16 cellular contexts compared by ENCODE assay signal in the genomic region with DNA sequence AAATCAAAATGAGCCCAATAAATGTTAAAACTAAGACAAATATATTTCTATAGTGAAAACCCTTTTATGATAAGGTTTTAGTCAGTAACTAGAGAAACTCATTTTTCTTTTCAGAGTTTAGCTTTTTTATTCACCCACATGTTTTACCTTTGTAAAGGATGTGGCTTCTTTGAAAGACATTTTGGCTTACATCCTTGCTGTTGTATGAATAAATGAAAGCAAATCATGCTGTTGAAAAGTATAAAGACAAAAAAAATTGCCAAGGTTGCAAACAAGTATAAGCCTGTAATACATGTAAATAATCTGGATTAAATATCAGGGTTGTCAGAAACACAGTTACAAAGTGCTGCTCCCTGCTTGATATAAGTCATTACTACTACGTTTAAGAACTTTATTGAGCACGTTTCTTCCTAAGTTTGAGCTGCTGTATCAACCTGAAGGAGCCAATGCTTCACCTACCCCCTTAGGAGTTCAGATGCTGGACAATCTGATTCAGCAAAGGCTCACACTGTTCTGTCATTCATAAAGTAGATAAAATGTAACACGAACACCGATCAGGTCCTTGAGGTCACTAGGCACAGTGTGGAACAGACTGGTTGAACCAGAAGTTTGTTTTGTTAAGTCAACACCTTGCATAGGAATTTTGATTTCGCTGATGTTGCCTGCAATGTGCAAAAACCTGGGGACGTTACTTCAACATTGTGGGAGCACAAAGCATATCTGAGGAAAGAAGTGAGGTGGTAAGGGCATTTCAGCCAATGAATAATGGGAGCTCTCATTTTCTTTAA.
DNase-seq lines count a peak whose midpoint lies in the region; ATAC-seq and TF ChIP-seq lines count a peak whose summit lies in the region.
"Had no signal": no experiment of that assay in that cellular context is flagged by ENCODE, and none has a peak within 500 bp of the region (broad histone marks: within the 10 kb centered on the region; RNA-seq: fewer than 3 reads in every experiment).

No MANE protein-coding gene starts in this region.

- peak overlapping the region; percentile 64 for H3K4me2 ChIP-seq in PC-9

- H3K27me3 Mint-ChIP-seq in activated CD8-positive, alpha-beta T cell treated with anti-CD3 and anti-CD28 coated beads, Interleukin-2, amount 10 ng/mL, durations not matched to agents 7 days and 5 days (ENCODE audit: low read depth): no peaks in the 10 kb centered on the region
- H3K27me3 Mint-ChIP-seq in activated CD8-positive, alpha-beta T cell treated with anti-CD3 and anti-CD28 coated beads for 36 hours: no peaks in the 10 kb centered on the region

- TF ChIP-seq CTCF in activated CD8-positive, alpha-beta T cell treated with anti-CD3 and anti-CD28 coated beads for 36 hours (IDR thresholded peaks at IDR 0.05): no peak
- TF ChIP-seq CTCF in PC-9 (conservative IDR thresholded peaks at IDR 0.05) (no peak), left lung (IDR thresholded peaks at IDR 0.05) (no peak)

- no peaks in the 10 kb centered on the region for H3K9me3 ChIP-seq in PC-9 (ENCODE audit: insufficient read depth, low read depth)
- H3K9me3 ChIP-seq in left lung: no peaks in the 10 kb centered on the region
- H3K9me3 ChIP-seq: SJSA1 had no signal

- no peaks in the 10 kb centered on the region for H3K36me3 ChIP-seq in PC-9 (ENCODE audit: low read depth)
- no peaks in the 10 kb centered on the region for H3K36me3 ChIP-seq in left lung
- H3K36me3 ChIP-seq: SJSA1 had no signal

- H3K4me3 Mint-ChIP-seq in activated CD8-positive, alpha-beta T cell treated with anti-CD3 and anti-CD28 coated beads, Interleukin-2, amount 10 ng/mL, durations not matched to agents 7 days and 5 days: no peak overlapping the region
- H3K4me3 Mint-ChIP-seq in activated CD8-positive, alpha-beta T cell treated with anti-CD3 and anti-CD28 coated beads for 36 hours: no peak overlapping the region
- H3K4me3 Mint-ChIP-seq: HFFc6 had no signal

- peak overlapping the region; percentile 16 for H3K27ac Mint-ChIP-seq in activated CD8-positive, alpha-beta T cell treated with anti-CD3 and anti-CD28 coated beads, Interleukin-2, amount 10 ng/mL, durations not matched to agents 7 days and 5 days
- H3K27ac Mint-ChIP-seq in activated CD8-positive, alpha-beta T cell treated with anti-CD3 and anti-CD28 coated beads for 36 hours: no peak overlapping the region
- H3K27ac Mint-ChIP-seq: HFFc6 had no signal

- H3K27me3 ChIP-seq in PC-9 (ENCODE audit: insufficient read depth, low read depth) (no peaks in the 10 kb centered on the region), left lung (no peaks in the 10 kb centered on the region)
- H3K27me3 ChIP-seq: SJSA1 had no signal

- no peaks in the 10 kb centered on the region for H3K9me3 Mint-ChIP-seq in activated CD8-positive, alpha-beta T cell treated with anti-CD3 and anti-CD28 coated beads, Interleukin-2, amount 10 ng/mL, durations not matched to agents 7 days and 5 days (ENCODE audit: insufficient read depth)
- H3K9me3 Mint-ChIP-seq in activated CD8-positive, alpha-beta T cell treated with anti-CD3 and anti-CD28 coated beads for 36 hours: no peaks in the 10 kb centered on the region
- H3K9me3 Mint-ChIP-seq: HFFc6 had no signal

- no peak for DNase-seq in activated CD8-positive, alpha-beta T cell treated with anti-CD3 and anti-CD28 coated beads, Interleukin-2, amount 10 ng/mL, durations not matched to agents 7 days and 5 days
- DNase-seq in activated CD8-positive, alpha-beta T cell treated with anti-CD3 and anti-CD28 coated beads for 36 hours: no peak
- DNase-seq in PC-9 (peak; percentile 34 to 89), left lung (no peak), ureter (ENCODE audit: low spot score) (peak; percentile 64), activated gamma-delta T cell treated with Interleukin-2 at 50 U/mL for 16 hours (no peak), NCI-H526 (lab: John Stamatoyannopoulos, UW) (no peak), NCI-H345 (lab: John Stamatoyannopoulos, UW) (no peak)
- DNase-seq: 8988T; HFFc6; MM.1S; NCI-H1092 treated with DMSO at 0.1 percent for 48 hours; NCI-H2227 treated with DMSO at 0.1 percent for 48 hours; NCI-H526 treated with DMSO at 0.1 percent for 48 hours; NK-92 treated with Interleukin-12 subunit alpha and Interleukin-12 subunit beta, amount 100 ng/mL, for 24 hours had no signal

- H3K4me1 ChIP-seq in PC-9 (replicated peaks; ENCODE audit: insufficient read depth) (peaks cover 30% of the 10 kb centered on the region), left lung (no peaks in the 10 kb centered on the region)
- H3K4me1 ChIP-seq: SJSA1 had no signal

- no peaks in the 10 kb centered on the region for H3K79me2 ChIP-seq in PC-9 (ENCODE audit: low read depth)

- H3K4me3 ChIP-seq in PC-9: 0 out of 2 replicates have a peak overlapping the region, but pooled peaks have one; percentile 18
- no peak overlapping the region for H3K4me3 ChIP-seq in left lung
- H3K4me3 ChIP-seq: SJSA1 had no signal

- peaks cover 14% of the 10 kb centered on the region; the same call in 1 of the 2 replicates for H3F3A ChIP-seq in PC-9 (ENCODE audit: insufficient read depth, low read depth)

- H3K36me3 Mint-ChIP-seq in activated CD8-positive, alpha-beta T cell treated with anti-CD3 and anti-CD28 coated beads, Interleukin-2, amount 10 ng/mL, durations not matched to agents 7 days and 5 days (ENCODE audit: low read depth): peaks cover 2% of the 10 kb centered on the region
- H3K36me3 Mint-ChIP-seq in activated CD8-positive, alpha-beta T cell treated with anti-CD3 and anti-CD28 coated beads for 36 hours (ENCODE audit: low read depth): peaks cover 2% of the 10 kb centered on the region

- BruUV-seq in PC-9 (replicated peaks; lab: Mats Ljungman, UMichigan): no TSS peak

- H3K27ac ChIP-seq in PC-9: peak overlapping the region; percentile 73
- H3K27ac ChIP-seq in left lung: no peak overlapping the region
- H3K27ac ChIP-seq: SJSA1 had no signal

- intact Hi-C loops in activated CD8-positive, alpha-beta T cell treated with anti-CD3 and anti-CD28 coated beads for 36 hours (cut with micrococcal nuclease): no loop called here
- intact Hi-C loops in PC-9 (cut with micrococcal nuclease; ENCODE audit: unreplicated experiment): loop anchor here (10.0 kb wide), 1 partner anchor 344 kb away; no protein-coding TSS in a partner anchor
- intact Hi-C loops in left lung (cut with DNase I): no loop called here

- ATAC-seq in activated CD8-positive, alpha-beta T cell treated with anti-CD3 and anti-CD28 coated beads, Interleukin-2, amount 10 ng/mL, durations not matched to agents 7 days and 5 days: no peak
- ATAC-seq in activated CD8-positive, alpha-beta T cell treated with anti-CD3 and anti-CD28 coated beads for 36 hours: no peak
- ATAC-seq in left lung: peak; percentile 79

- CTCF ChIA-PET in activated CD8-positive, alpha-beta T cell treated with anti-CD3 and anti-CD28 coated beads, Interleukin-2, amount 10 ng/mL, durations not matched to agents 7 days and 5 days (lab: Charles Lee): no interaction called here
- CTCF ChIA-PET in activated CD8-positive, alpha-beta T cell treated with anti-CD3 and anti-CD28 coated beads for 36 hours (lab: Charles Lee): no interaction called here
- CTCF ChIA-PET in PC-9 (lab: Charles Lee): no interaction called here

- H2AFZ ChIP-seq in PC-9: peak overlapping the region; percentile 67; the same call in 1 of the 2 replicates

- no peaks in the 10 kb centered on the region for H3K9me2 ChIP-seq in PC-9 (ENCODE audit: insufficient read depth)

- H4K20me1 ChIP-seq in PC-9 (ENCODE audit: insufficient read depth): no peaks in the 10 kb centered on the region

- H3K4me1 Mint-ChIP-seq in activated CD8-positive, alpha-beta T cell treated with anti-CD3 and anti-CD28 coated beads, Interleukin-2, amount 10 ng/mL, durations not matched to agents 7 days and 5 days (ENCODE audit: low read depth): peaks cover 6% of the 10 kb centered on the region
- peaks cover 18% of the 10 kb centered on the region for H3K4me1 Mint-ChIP-seq in activated CD8-positive, alpha-beta T cell treated with anti-CD3 and anti-CD28 coated beads for 36 hours (ENCODE audit: low read depth)

- POLR2A ChIA-PET in activated CD8-positive, alpha-beta T cell treated with anti-CD3 and anti-CD28 coated beads, Interleukin-2, amount 10 ng/mL, durations not matched to agents 7 days and 5 days (lab: Charles Lee): interaction anchor here (0.6 kb wide), 1 partner anchor 209 kb away, joined by 3 read pairs; no protein-coding TSS in a partner anchor
- POLR2A ChIA-PET in activated CD8-positive, alpha-beta T cell treated with anti-CD3 and anti-CD28 coated beads for 36 hours (lab: Charles Lee): interaction anchor here (0.6 to 1.4 kb wide), 2 partner anchors 10 to 47 kb away, joined by 3 read pairs; no protein-coding TSS in a partner anchor
- POLR2A ChIA-PET in PC-9 (lab: Charles Lee; ENCODE audit: unreplicated experiment): no interaction called here

Comparison
In these comparisons a context has a peak if more than half of its experiments do, and no peak if none do; other contexts are left out.
1. DNase-seq: peak in PC-9 (2 of 2) and ureter (single experiment); none in activated CD8-positive, alpha-beta T cell treated with anti-CD3 and anti-CD28 coated beads, Interleukin-2, amount 10 ng/mL, durations not matched to agents 7 days and 5 days (single experiment), activated CD8-positive, alpha-beta T cell treated with anti-CD3 and anti-CD28 coated beads for 36 hours (single experiment), left lung (0 of 2), activated gamma-delta T cell treated with Interleukin-2 at 50 U/mL for 16 hours (single experiment), NCI-H526 (0 of 2) and NCI-H345 (single experiment).